In the genomic region with DNA sequence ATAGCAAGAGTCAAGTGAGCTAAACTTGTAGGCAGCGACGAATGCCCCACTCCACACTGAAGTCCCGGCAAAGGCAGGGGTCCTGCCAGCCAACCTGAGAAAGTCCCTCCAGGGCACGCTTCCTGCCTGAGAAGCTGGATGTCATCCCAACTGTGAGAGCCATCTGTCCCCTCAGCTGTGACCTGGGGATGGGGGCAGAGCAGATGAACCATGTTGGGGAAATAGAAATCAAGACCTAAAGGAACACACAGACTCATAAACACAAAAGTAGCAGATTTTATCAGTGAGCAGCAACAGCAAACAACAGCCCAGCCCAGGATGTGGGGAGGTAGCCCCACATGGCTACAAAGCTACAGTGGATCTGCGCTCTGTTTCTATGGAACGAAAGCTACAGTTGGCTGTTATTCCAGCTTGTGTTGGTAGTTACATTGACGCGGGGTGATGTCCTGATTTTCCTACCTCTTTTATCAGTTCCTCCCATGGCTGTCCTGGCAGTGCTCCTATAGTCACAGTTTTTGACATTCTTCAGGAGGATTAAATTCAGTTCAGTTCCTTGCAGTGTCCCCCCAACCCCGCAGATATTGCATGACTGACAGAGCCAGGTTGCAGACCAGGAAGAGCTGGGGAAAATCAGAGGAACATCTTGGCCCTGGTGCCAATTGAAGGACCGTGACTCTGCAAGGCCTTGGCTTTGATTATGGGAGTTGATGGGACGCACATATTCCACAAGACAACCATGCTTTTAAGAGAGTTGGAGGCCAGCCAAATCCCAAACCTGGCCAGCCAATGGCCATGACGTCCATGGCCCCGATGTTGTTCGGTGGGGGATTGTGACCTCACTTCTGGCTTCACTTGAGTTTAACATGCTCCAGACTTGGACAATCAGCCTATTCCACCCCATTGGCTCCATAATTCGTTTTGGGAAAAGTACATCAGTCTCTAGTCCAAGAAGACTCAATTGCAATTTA, we compare ENCODE assay signal across 20 cellular contexts. TPM values are rescaled to one million over a fixed set of nuclear protein-coding genes. Genes with fewer than 3 reads are reported as not detected.
A peak's percentile ranks its signal among the peaks of the same experiment; 100 is the strongest.
DNase-seq lines count a peak whose midpoint lies in the region; ATAC-seq lines count a peak whose summit lies in the region.
"Had no signal": no experiment of that assay in that cellular context is flagged by ENCODE, and none has a peak within 500 bp of the region (broad histone marks: within the 10 kb centered on the region; RNA-seq: fewer than 3 reads in every experiment).

No MANE protein-coding gene starts in this region.

- no peak overlapping the region for H2AK5ac ChIP-seq in trophoblast cell (ENCODE audit: low read length)

- no peak overlapping the region for H3K18ac ChIP-seq in trophoblast cell (ENCODE audit: low read length)

- H3K79me2 ChIP-seq in trophoblast cell (ENCODE audit: control insufficient read depth, insufficient read depth, low read length, poor library complexity), result no peaks in the 10 kb centered on the region

- H4K8ac ChIP-seq in trophoblast cell (ENCODE audit: low read depth, low read length), result no peak overlapping the region

- H2BK5ac ChIP-seq in trophoblast cell (ENCODE audit: low read depth, low read length, poor library complexity), result no peak overlapping the region

- no peaks in the 10 kb centered on the region for H3K27me3 Mint-ChIP-seq in T-helper 2 cell treated with Interferon-gamma antibody and Interleukin-4, amounts not matched to agents 5 μg/mL and 100 μg/mL, for 36 hours (ENCODE audit: low read depth)
- H3K27me3 Mint-ChIP-seq in activated T-cell treated with anti-CD3 and anti-CD28 coated beads, Interleukin-2, amount 50 U/mL, for 72 hours (ENCODE audit: low read depth), result no peaks in the 10 kb centered on the region
- H3K27me3 Mint-ChIP-seq: type B pancreatic cell had no signal

- H3K4me2 ChIP-seq in trophoblast cell (ENCODE audit: low read length), result no peak overlapping the region

- peak overlapping the region; percentile 88 for H3K27ac Mint-ChIP-seq in T-helper 2 cell treated with Interferon-gamma antibody and Interleukin-4, amounts not matched to agents 5 μg/mL and 100 μg/mL, for 36 hours
- H3K27ac Mint-ChIP-seq in activated T-cell treated with anti-CD3 and anti-CD28 coated beads, Interleukin-2, amount 50 U/mL, for 72 hours, result no peak overlapping the region
- H3K27ac Mint-ChIP-seq: endodermal cell, type B pancreatic cell had no signal

- no peak overlapping the region for H3K27ac ChIP-seq in trophoblast cell (ENCODE audit: low read depth, low read length)
- H3K27ac ChIP-seq: C4-2B, ovary, SJSA1 had no signal

- DNase-seq in activated CD4-positive, CD25-positive, alpha-beta regulatory T cell treated with anti-CD3 and anti-CD28 coated beads, Interleukin-2, amount 50 U/mL, for 72 hours, result peak; percentile 14
- DNase-seq in T-helper 2 cell treated with Interferon-gamma antibody and Interleukin-4, amounts not matched to agents 5 μg/mL and 100 μg/mL, for 36 hours (ENCODE audit: low spot score), result no peak
- DNase-seq in cerebellum (ENCODE audit: low spot score) (peak; percentile 76), sciatic nerve (ENCODE audit: low spot score) (peak; percentile 55), trophoblast cell (no peak)
- DNase-seq in activated T-cell treated with anti-CD3 and anti-CD28 coated beads, Interleukin-2, amount 50 U/mL, for 72 hours, result no peak
- DNase-seq: activated naive CD4-positive, alpha-beta T cell; endodermal cell; hippocampal formation; NCI-H1436 treated with DMSO at 0.1 percent for 48 hours; NCI-H446; ovary had no signal

- no peak overlapping the region for H3K9ac ChIP-seq in trophoblast cell (ENCODE audit: low read length)

- no peak overlapping the region for H2BK12ac ChIP-seq in trophoblast cell (ENCODE audit: low read length)

- peaks cover 11% of the 10 kb centered on the region for H3K36me3 Mint-ChIP-seq in T-helper 2 cell treated with Interferon-gamma antibody and Interleukin-4, amounts not matched to agents 5 μg/mL and 100 μg/mL, for 36 hours (ENCODE audit: low read depth)
- H3K36me3 Mint-ChIP-seq in activated T-cell treated with anti-CD3 and anti-CD28 coated beads, Interleukin-2, amount 50 U/mL, for 72 hours (ENCODE audit: insufficient read depth in 2 of 2), result peaks cover 0 to 4% of the 10 kb centered on the region in 2 donors
- H3K36me3 Mint-ChIP-seq: brain, type B pancreatic cell had no signal

- no peak overlapping the region for H2BK120ac ChIP-seq in trophoblast cell (ENCODE audit: insufficient read depth, low read length, poor library complexity)

- H4K91ac ChIP-seq in trophoblast cell (ENCODE audit: low read depth, low read length), result no peak overlapping the region

- intact Hi-C loops in sciatic nerve (cut with DNase I), result no loop called here

- no peak overlapping the region for H3K4me3 ChIP-seq in trophoblast cell (ENCODE audit: low read depth, low read length)
- H3K4me3 ChIP-seq: ovary, SJSA1 had no signal

- H3K4me3 Mint-ChIP-seq in T-helper 2 cell treated with Interferon-gamma antibody and Interleukin-4, amounts not matched to agents 5 μg/mL and 100 μg/mL, for 36 hours, result peak overlapping the region; percentile 70
- no peak overlapping the region for H3K4me3 Mint-ChIP-seq in activated T-cell treated with anti-CD3 and anti-CD28 coated beads, Interleukin-2, amount 50 U/mL, for 72 hours
- H3K4me3 Mint-ChIP-seq: brain, endodermal cell, type B pancreatic cell had no signal

- no peaks in the 10 kb centered on the region for H3K36me3 ChIP-seq in trophoblast cell (ENCODE audit: control insufficient read depth in 1 of 2, insufficient read depth in 2 of 2, low read length in 2 of 2)
- H3K36me3 ChIP-seq: ovary, SJSA1 had no signal

- H3K23ac ChIP-seq in trophoblast cell (ENCODE audit: low read length), result no peak overlapping the region

- peaks cover 33% of the 10 kb centered on the region for H3K4me1 Mint-ChIP-seq in T-helper 2 cell treated with Interferon-gamma antibody and Interleukin-4, amounts not matched to agents 5 μg/mL and 100 μg/mL, for 36 hours (ENCODE audit: low read depth)
- H3K4me1 Mint-ChIP-seq in activated T-cell treated with anti-CD3 and anti-CD28 coated beads, Interleukin-2, amount 50 U/mL, for 72 hours (ENCODE audit: low read depth), result peaks cover 14% of the 10 kb centered on the region
- H3K4me1 Mint-ChIP-seq: endodermal cell had no signal

- no peak overlapping the region for H2AFZ ChIP-seq in trophoblast cell (ENCODE audit: insufficient read depth, low read length, poor library complexity)

- no peak overlapping the region for H3K4ac ChIP-seq in trophoblast cell (ENCODE audit: low read depth, low read length)

- H3K4me1 ChIP-seq in trophoblast cell (ENCODE audit: control insufficient read depth in 1 of 2, insufficient read depth in 2 of 2, low read length in 2 of 2), result no peaks in the 10 kb centered on the region
- H3K4me1 ChIP-seq: SJSA1 had no signal

- peaks cover 9% of the 10 kb centered on the region for H3K9me3 ChIP-seq in trophoblast cell (ENCODE audit: insufficient read depth, low read depth, low read length)
- H3K9me3 ChIP-seq: ovary, SJSA1 had no signal

- no peak overlapping the region for H4K12ac ChIP-seq in trophoblast cell (ENCODE audit: low read depth, low read length)

- no peaks in the 10 kb centered on the region for H3K79me1 ChIP-seq in trophoblast cell (ENCODE audit: low read length)

- no peaks in the 10 kb centered on the region for H3K27me3 ChIP-seq in trophoblast cell (ENCODE audit: insufficient read depth, low read length)
- H3K27me3 ChIP-seq: ovary, SJSA1 had no signal

- H3K14ac ChIP-seq in trophoblast cell (ENCODE audit: low read length), result no peak overlapping the region

- ATAC-seq in activated CD4-positive, CD25-positive, alpha-beta regulatory T cell treated with anti-CD3 and anti-CD28 coated beads, Interleukin-2, amount 50 U/mL, for 24 hours, result no peak
- ATAC-seq in sciatic nerve, result no peak
- ATAC-seq in activated T-cell treated with anti-CD3 and anti-CD28 coated beads, Interleukin-2, amount 50 U/mL, for 72 hours (replicated peaks in 1 of 2), result no peak
- no peak for ATAC-seq in GM21381 (IDR thresholded peaks at IDR 0.05; ENCODE audit: unreplicated experiment)

- H3K9me3 Mint-ChIP-seq in T-helper 2 cell treated with Interferon-gamma antibody and Interleukin-4, amounts not matched to agents 5 μg/mL and 100 μg/mL, for 36 hours, result no peaks in the 10 kb centered on the region
- H3K9me3 Mint-ChIP-seq in activated T-cell treated with anti-CD3 and anti-CD28 coated beads, Interleukin-2, amount 50 U/mL, for 72 hours, result no peaks in the 10 kb centered on the region
- H3K9me3 Mint-ChIP-seq: endodermal cell, type B pancreatic cell had no signal

- WGBS in trophoblast cell (ENCODE audit: extremely low coverage, insufficient coverage, insufficient read length), result no CpG with 5 or more reads among the region's 15 CpGs

RNA-seq across cellular contexts. Expression of a gene that starts 14.6 kb away (rescaled TPM):
- total RNA-seq in cerebellum (not detected), sciatic nerve (not detected)
- total RNA-seq in activated T-cell treated with anti-CD3 and anti-CD28 coated beads, Interleukin-2, amount 50 U/mL, for 72 hours, result not detected
- polyA plus RNA-seq in trophoblast cell (2013), result not detected in 2 replicates
- total RNA-seq: A172, endodermal cell, M059J, ovary, SJSA1 had no signal
- polyA plus RNA-seq: ovary had no signal

RNA-seq across cellular contexts. Expression of a gene that starts 46.9 kb away (rescaled TPM):
- 2.0 TPM for total RNA-seq in cerebellum
- 39.5 TPM for total RNA-seq in sciatic nerve
- not detected for total RNA-seq in activated T-cell treated with anti-CD3 and anti-CD28 coated beads, Interleukin-2, amount 50 U/mL, for 72 hours
- polyA plus RNA-seq in trophoblast cell (2013), result 0.29 and 0.39 TPM in 2 replicates
- total RNA-seq: M059J had no signal

Comparison
In these comparisons a context has a peak if more than half of its experiments do, and no peak if none do; other contexts are left out.
1. DNase-seq: peak in activated CD4-positive, CD25-positive, alpha-beta regulatory T cell treated with anti-CD3 and anti-CD28 coated beads, Interleukin-2, amount 50 U/mL, for 72 hours (single experiment), cerebellum (single experiment) and sciatic nerve (single experiment); none in T-helper 2 cell treated with Interferon-gamma antibody and Interleukin-4, amounts not matched to agents 5 μg/mL and 100 μg/mL, for 36 hours (single experiment), activated T-cell treated with anti-CD3 and anti-CD28 coated beads, Interleukin-2, amount 50 U/mL, for 72 hours (0 of 2) and trophoblast cell (0 of 2).
2. RNA of a gene that starts 46.9 kb away (total RNA-seq): 39.5 TPM in sciatic nerve (single experiment); 2.0 TPM in cerebellum (single experiment) and not detected in activated T-cell treated with anti-CD3 and anti-CD28 coated beads, Interleukin-2, amount 50 U/mL, for 72 hours; every median in the first group is over 10 times any median in the second.